Comparison of ENCODE assay signal across 19 cellular contexts in genomic region chr12:27814851-27815591, GRCh38. TPM values are rescaled to one million over a fixed set of nuclear protein-coding genes. Genes with fewer than 3 reads are reported as not detected.
DNase-seq lines count a peak whose midpoint lies in the region; ATAC-seq, FAIRE-seq and TF ChIP-seq lines count a peak whose summit lies in the region.
"Had no signal": no experiment of that assay in that cellular context is flagged by ENCODE, and none has a peak within 500 bp of the region (broad histone marks: within the 10 kb centered on the region; RNA-seq: fewer than 3 reads in every experiment).

No MANE protein-coding gene starts in this region.

- 89% methylated on average over 3 of the region's 3 CpGs; no CpG with 5 or more reads in 1 of the 2 experiments for WGBS in H1 (ENCODE audit: extremely low coverage in 1 of 2, insufficient coverage in 1 of 2, insufficient read length in 1 of 2, insufficient replicate concordance in 2 of 2, low coverage in 1 of 2, low lambda C conversion rate in 2 of 2, missing lambda C conversion rate in 1 of 2), 2 experiments
- 46 to 59% (median 55%) methylated on average over 3 of the region's 3 CpGs for WGBS in heart left ventricle, 4 donors

- H4K20me1 ChIP-seq in Loucy (ENCODE audit: insufficient read depth, low read length, poor library complexity, severe bottlenecking) (no peaks in the 10 kb centered on the region), H1 (replicated peaks in 1 of 2; ENCODE audit: control insufficient read depth in 1 of 2, insufficient read depth in 2 of 2, low read length in 2 of 2) (no peaks in the 10 kb centered on the region)

- CTCF ChIA-PET in Caco-2 (lab: Charles Lee), result no interaction called here
- CTCF ChIA-PET in H1 (lab: Charles Lee; ENCODE audit: partially characterized antibody), result interaction anchor here (0.6 to 1.9 kb wide), 4 partner anchors 8 to 126 kb away, joined by 3 to 6 read pairs (median 3); no protein-coding TSS in a partner anchor
- CTCF ChIA-PET in activated CD4-positive, alpha-beta T cell treated with anti-CD3 and anti-CD28 coated beads, Interleukin-2, amount 10 ng/mL, durations not matched to agents 7 days and 5 days (lab: Charles Lee), result interaction anchor here (1.3 kb wide), 1 partner anchor 36 kb away, joined by 3 read pairs; no protein-coding TSS in a partner anchor

- H3K4me3 ChIP-seq in Caco-2 (ENCODE audit: low read depth, low read length) (no peak overlapping the region), Loucy (ENCODE audit: low read length, poor library complexity, severe bottlenecking) (no peak overlapping the region), H1 (ENCODE audit: extremely low read depth in 1 of 4, insufficient read depth in 2 of 4, low read depth in 3 of 4, low read length in 4 of 4) (no peak overlapping the region), mucosa of descending colon (no peak overlapping the region), heart left ventricle (no peak overlapping the region)
- H3K4me3 ChIP-seq: ovary, tibial artery had no signal

- TF ChIP-seq POLR2A in H1 (IDR thresholded peaks at IDR 0.05; ENCODE audit: control extremely low read depth in 1 of 2, low read depth in 2 of 2, low read length in 2 of 2) (no peak), heart left ventricle (IDR thresholded peaks at IDR 0.05) (no peak)

- no peaks in the 10 kb centered on the region for H3K9me2 ChIP-seq in Loucy (replicated peaks; ENCODE audit: low read depth, low read length)

- H3K23me2 ChIP-seq in H1 (ENCODE audit: low read depth, low read length), result no peaks in the 10 kb centered on the region

- H3F3A ChIP-seq in Loucy (ENCODE audit: low read depth), result no peaks in the 10 kb centered on the region

- H3K23ac ChIP-seq in H1 (ENCODE audit: insufficient read length), result no peak overlapping the region

- H3K4me1 ChIP-seq in Caco-2 (no peaks in the 10 kb centered on the region; the same call in 1 of the 2 replicates), Loucy (ENCODE audit: insufficient read depth, low read length, poor library complexity, severe bottlenecking) (no peaks in the 10 kb centered on the region), H1 (replicated peaks in 1 of 4; ENCODE audit: control insufficient read depth in 3 of 4, insufficient read depth in 4 of 4, low read length in 3 of 4) (no peaks in the 10 kb centered on the region), mucosa of descending colon (ENCODE audit: low read depth) (no peaks in the 10 kb centered on the region), heart left ventricle (no peaks in the 10 kb centered on the region)

- peak; percentile 70 for ATAC-seq in mucosa of descending colon
- no peak for ATAC-seq in HG02840 (IDR thresholded peaks at IDR 0.05; ENCODE audit: low FRiP score, unreplicated experiment)
- no peak for ATAC-seq in heart left ventricle
- ATAC-seq: left lobe of liver, T-helper 17 cell had no signal

- H3K4me3 Mint-ChIP-seq in Caco-2 (ENCODE audit: unreplicated experiment), result no peak overlapping the region
- no peak overlapping the region for H3K4me3 Mint-ChIP-seq in activated CD4-positive, alpha-beta T cell treated with anti-CD3 and anti-CD28 coated beads, Interleukin-2, amount 10 ng/mL, durations not matched to agents 7 days and 5 days
- H3K4me3 Mint-ChIP-seq: activated naive CD4-positive, alpha-beta T cell treated with anti-CD3 and anti-CD28 coated beads for 36 hours; CD4-positive, alpha-beta memory T cell; T-helper 17 cell had no signal

- TF ChIP-seq CTCF in Caco-2 (IDR thresholded peaks at IDR 0.05; ENCODE audit: insufficient read depth in 1 of 2, low read depth in 1 of 2, low read length in 1 of 2, severe bottlenecking in 1 of 2, unreplicated experiment in 1 of 2) (no peak), Loucy (conservative IDR thresholded peaks at IDR 0.05; ENCODE audit: low read length) (no peak), H1 (IDR thresholded peaks at IDR 0.05; ENCODE audit: control extremely low read depth in 1 of 3, insufficient read depth in 1 of 3, low read depth in 1 of 3, low read length in 3 of 3) (no peak), mucosa of descending colon (IDR thresholded peaks at IDR 0.05) (no peak), heart left ventricle (IDR thresholded peaks at IDR 0.05) (no peak)

- H3K79me1 ChIP-seq in H1 (ENCODE audit: low read depth, low read length), result no peaks in the 10 kb centered on the region

- no peak overlapping the region for H4K91ac ChIP-seq in H1 (replicated peaks; ENCODE audit: insufficient read length, low read length)

- no peak overlapping the region for H3K56ac ChIP-seq in H1 (replicated peaks; ENCODE audit: insufficient read length, low read depth, low read length)

- POLR2A ChIA-PET in Caco-2 (lab: Charles Lee) (interaction anchor here (0.5 kb wide), 1 partner anchor 291 kb away, joined by 7 read pairs; the partner anchor contains the start of gene PPFIBP1), H1 (lab: Charles Lee; ENCODE audit: partially characterized antibody) (no interaction called here)
- POLR2A ChIA-PET in activated CD4-positive, alpha-beta T cell treated with anti-CD3 and anti-CD28 coated beads, Interleukin-2, amount 10 ng/mL, durations not matched to agents 7 days and 5 days (lab: Charles Lee), result no interaction called here

- H3K36me3 ChIP-seq in Caco-2 (ENCODE audit: control insufficient read depth, insufficient read depth, low read length), result no peaks in the 10 kb centered on the region
- no peaks in the 10 kb centered on the region for H3K36me3 ChIP-seq in Loucy (ENCODE audit: insufficient read depth, low read length)
- no peaks in the 10 kb centered on the region for H3K36me3 ChIP-seq in H1 (ENCODE audit: control insufficient read depth in 2 of 4, insufficient read depth in 4 of 4, low read length in 3 of 4)
- H3K36me3 ChIP-seq in mucosa of descending colon (ENCODE audit: low read depth), result no peaks in the 10 kb centered on the region
- no peaks in the 10 kb centered on the region for H3K36me3 ChIP-seq in heart left ventricle
- H3K36me3 ChIP-seq: ovary, tibial artery had no signal

- no peaks in the 10 kb centered on the region for H3K27me3 Mint-ChIP-seq in Caco-2 (ENCODE audit: insufficient read depth, unreplicated experiment)
- peaks cover 33% of the 10 kb centered on the region for H3K27me3 Mint-ChIP-seq in activated CD4-positive, alpha-beta T cell treated with anti-CD3 and anti-CD28 coated beads, Interleukin-2, amount 10 ng/mL, durations not matched to agents 7 days and 5 days

- no TSS peak for BruUV-seq in Caco-2 (replicated peaks; lab: Mats Ljungman, UMichigan)

- H3K4me1 Mint-ChIP-seq in Caco-2 (ENCODE audit: low read depth, unreplicated experiment), result peaks cover 9% of the 10 kb centered on the region
- H3K4me1 Mint-ChIP-seq in activated CD4-positive, alpha-beta T cell treated with anti-CD3 and anti-CD28 coated beads, Interleukin-2, amount 10 ng/mL, durations not matched to agents 7 days and 5 days, result peaks cover 17% of the 10 kb centered on the region

- H3K27ac ChIP-seq in H1 (ENCODE audit: low read depth, low read length) (no peak overlapping the region), heart left ventricle (no peak overlapping the region)
- H3K27ac ChIP-seq: ovary, tibial artery had no signal

- no peaks in the 10 kb centered on the region for H3K36me3 Mint-ChIP-seq in Caco-2 (ENCODE audit: insufficient read depth, unreplicated experiment)
- no peaks in the 10 kb centered on the region for H3K36me3 Mint-ChIP-seq in activated CD4-positive, alpha-beta T cell treated with anti-CD3 and anti-CD28 coated beads, Interleukin-2, amount 10 ng/mL, durations not matched to agents 7 days and 5 days (ENCODE audit: low read depth)
- H3K36me3 Mint-ChIP-seq: CD4-positive, alpha-beta memory T cell had no signal

- no peak for TF ChIP-seq RAD21 in H1 (IDR thresholded peaks at IDR 0.05 in 1 of 2, conservative IDR thresholded peaks at IDR 0.05 in 1 of 2; ENCODE audit: low read depth in 2 of 2, low read length in 2 of 2)

- H2AFZ ChIP-seq in Loucy (ENCODE audit: low read length) (0 out of 2 replicates have a peak overlapping the region, but pooled peaks have one; percentile 38), H1 (ENCODE audit: low read length) (peak overlapping the region; percentile 79)

- intact Hi-C loops in Caco-2 (cut with micrococcal nuclease; ENCODE audit: unreplicated experiment), result no loop called here
- intact Hi-C loops in mucosa of descending colon (cut with DNase I, micrococcal nuclease), result no loop called here
- intact Hi-C loops in heart left ventricle (cut with DNase I), result no loop called here

- H2BK20ac ChIP-seq in H1 (ENCODE audit: low read length), result no peak overlapping the region

- no peak overlapping the region for H2BK120ac ChIP-seq in H1 (replicated peaks; ENCODE audit: low read depth, low read length)

- H3K9me3 ChIP-seq in Caco-2 (no peaks in the 10 kb centered on the region), Loucy (ENCODE audit: insufficient read depth, low read depth, low read length) (no peaks in the 10 kb centered on the region), H1 (ENCODE audit: insufficient read depth in 2 of 2, low read depth in 1 of 2, low read length in 1 of 2) (no peaks in the 10 kb centered on the region), mucosa of descending colon (no peaks in the 10 kb centered on the region), heart left ventricle (no peaks in the 10 kb centered on the region)
- H3K9me3 ChIP-seq: ovary, tibial artery had no signal

- no peak overlapping the region for H2AK5ac ChIP-seq in H1 (ENCODE audit: low read depth, low read length)

- H4K8ac ChIP-seq in H1 (ENCODE audit: extremely low read depth, insufficient read depth, low read length), result no peak overlapping the region

- H3K79me2 ChIP-seq in Loucy (ENCODE audit: insufficient read depth, low read length) (no peaks in the 10 kb centered on the region), H1 (ENCODE audit: control insufficient read depth in 1 of 2, insufficient read depth in 2 of 2, low read length in 2 of 2) (no peaks in the 10 kb centered on the region)

- H3K18ac ChIP-seq in H1 (ENCODE audit: extremely low read depth, low read length), result no peak overlapping the region

- H3K4me2 ChIP-seq in Loucy (ENCODE audit: low read depth, low read length, poor library complexity, severe bottlenecking), result no peak overlapping the region
- H3K4me2 ChIP-seq in H1 (ENCODE audit: insufficient read depth in 1 of 2, low read depth in 2 of 2, low read length in 2 of 2), result no peak overlapping the region

- H3K27me3 ChIP-seq in Caco-2 (replicated peaks; ENCODE audit: control insufficient read depth, insufficient read depth, low read length) (no peaks in the 10 kb centered on the region), Loucy (ENCODE audit: insufficient read depth, low read length, poor library complexity, severe bottlenecking) (no peaks in the 10 kb centered on the region), H1 (replicated peaks in 1 of 4; ENCODE audit: control insufficient read depth in 3 of 4, extremely low read depth in 1 of 4, insufficient read depth in 3 of 4, low read length in 3 of 4) (no peaks in the 10 kb centered on the region), heart left ventricle (no peaks in the 10 kb centered on the region)
- H3K27me3 ChIP-seq: ovary, tibial artery had no signal

- H4K5ac ChIP-seq in H1 (ENCODE audit: insufficient read length, low read depth, low read length), result no peak overlapping the region

- peak in 1 of 2 experiments; percentile 23 for DNase-seq in Caco-2
- no peak for DNase-seq in H1 (ENCODE audit: low read depth in 1 of 2, low spot score in 2 of 2)
- no peak for DNase-seq in mucosa of descending colon
- no peak for DNase-seq in heart left ventricle
- no peak for DNase-seq in activated CD4-positive, alpha-beta T cell treated with anti-CD3 and anti-CD28 coated beads, Interleukin-2, amount 10 ng/mL, durations not matched to agents 7 days and 5 days
- DNase-seq: activated naive CD4-positive, alpha-beta T cell treated with anti-CD3 and anti-CD28 coated beads for 36 hours; CD4-positive, alpha-beta memory T cell; EL; NCI-H1092 treated with DMSO at 0.1 percent for 48 hours; NCI-H748 treated with DMSO at 0.1 percent for 48 hours; ovary; stimulated activated CD4-positive, alpha-beta T cell treated with anti-CD3 and anti-CD28 coated beads, Interleukin-4, amount 100 ng/mL, for 4 hours; T-helper 17 cell; tibial artery had no signal

- H3K14ac ChIP-seq in H1 (ENCODE audit: insufficient read length), result no peak overlapping the region

- H3K9me3 Mint-ChIP-seq in Caco-2 (ENCODE audit: unreplicated experiment), result peaks cover 11% of the 10 kb centered on the region
- no peaks in the 10 kb centered on the region for H3K9me3 Mint-ChIP-seq in activated CD4-positive, alpha-beta T cell treated with anti-CD3 and anti-CD28 coated beads, Interleukin-2, amount 10 ng/mL, durations not matched to agents 7 days and 5 days
- H3K9me3 Mint-ChIP-seq: activated naive CD4-positive, alpha-beta T cell treated with anti-CD3 and anti-CD28 coated beads for 36 hours had no signal

- FAIRE-seq in H1 (lab: Jason Lieb, UNC), result no peak
- FAIRE-seq: bronchial epithelial cell had no signal

- H3K4ac ChIP-seq in H1 (replicated peaks; ENCODE audit: insufficient read length, low read depth, low read length), result no peak overlapping the region

- H3K27ac Mint-ChIP-seq in Caco-2 (ENCODE audit: unreplicated experiment), result peak overlapping the region; percentile 43
- H3K27ac Mint-ChIP-seq in activated CD4-positive, alpha-beta T cell treated with anti-CD3 and anti-CD28 coated beads, Interleukin-2, amount 10 ng/mL, durations not matched to agents 7 days and 5 days, result no peak overlapping the region
- H3K27ac Mint-ChIP-seq: activated naive CD4-positive, alpha-beta T cell treated with anti-CD3 and anti-CD28 coated beads for 36 hours; CD4-positive, alpha-beta memory T cell; T-helper 17 cell had no signal

- no peak overlapping the region for H2BK5ac ChIP-seq in H1 (ENCODE audit: low read depth, low read length)

- H3K9ac ChIP-seq in Loucy (ENCODE audit: low read depth, low read length, poor library complexity, severe bottlenecking) (no peak overlapping the region), H1 (replicated peaks in 1 of 4; ENCODE audit: extremely low read depth in 1 of 4, low read depth in 3 of 4, low read length in 3 of 4) (no peak overlapping the region)

- no peak overlapping the region for H2BK12ac ChIP-seq in H1 (ENCODE audit: low read depth, low read length)

- H2BK15ac ChIP-seq in H1 (ENCODE audit: low read length), result no peak overlapping the region

- TF ChIP-seq EP300 in H1 (IDR thresholded peaks at IDR 0.05; ENCODE audit: borderline replicate concordance in 1 of 2, low read depth in 2 of 2, low read length in 2 of 2), result no peak

RNA-seq across cellular contexts. Expression of gene MANSC4, which starts 35.0 kb away (rescaled TPM):
- total RNA-seq in Caco-2 (2022) (not detected in 2 replicates), mucosa of descending colon (not detected), heart left ventricle (not detected)
- total RNA-seq in H1 (2021; fragmentation: NEBNext Ultra II Directional; extraction: Animal tissue kit (Norgen Biotek cat#: 25700)), result not detected in 2 replicates
- polyA plus RNA-seq in H1 (2011; rRNA removed) (not detected in 2 replicates), heart left ventricle (not detected)
- not detected for polyA plus RNA-seq in H1 (2011; cell fraction: cytosol; rRNA removed)
- polyA plus RNA-seq in H1 (2011; cell fraction: nucleus; rRNA removed), result not detected
- not detected in 4 replicates for polyA plus RNA-seq in H1 (2012, experiment 1 of 2)
- polyA plus RNA-seq in H1 (2012, experiment 2 of 2), result not detected
- not detected for polyA plus RNA-seq in H1 (2013, experiment 1 of 2)
- polyA plus RNA-seq in H1 (2013, experiment 2 of 2), result not detected
- polyA minus RNA-seq in H1 (2011; rRNA and poly(A)+ RNA removed), result not detected in 2 replicates
- polyA minus RNA-seq in H1 (2011; cell fraction: cytosol; rRNA and poly(A)+ RNA removed), result not detected
- not detected for polyA minus RNA-seq in H1 (2011; cell fraction: nucleus; rRNA and poly(A)+ RNA removed)
- not detected for total RNA-seq in activated CD4-positive, alpha-beta T cell treated with anti-CD3 and anti-CD28 coated beads, Interleukin-2, amount 10 ng/mL, durations not matched to agents 7 days and 5 days
- total RNA-seq: activated naive CD4-positive, alpha-beta T cell treated with anti-CD3 and anti-CD28 coated beads for 36 hours; bronchial epithelial cell; CD4-positive, alpha-beta memory T cell; left lobe of liver; skeletal muscle tissue; T-helper 17 cell had no signal

RNA-seq across cellular contexts. Expression of gene KLHL42, which starts 35.0 kb away (rescaled TPM):
- total RNA-seq in Caco-2 (2022) (36.5 and 38.1 TPM in 2 replicates), mucosa of descending colon (10 to 100 TPM; 14.4 to 48.6 (median 24.0) TPM), heart left ventricle (10 to 100 TPM in 1 of 9 donors, 1 to 10 TPM in 8; 5.0 to 11.4 (median 6.5) TPM)
- total RNA-seq in H1 (2021; fragmentation: NEBNext Ultra II Directional; extraction: Animal tissue kit (Norgen Biotek cat#: 25700)), result 21.6 and 22.8 TPM in 2 replicates
- polyA plus RNA-seq in H1 (2011; rRNA removed) (13.6 and 20.6 TPM in 2 replicates), heart left ventricle (1 to 10 TPM; 3.2 to 5.9 TPM)
- polyA plus RNA-seq in H1 (2011; cell fraction: cytosol; rRNA removed), result 15.7 TPM
- polyA plus RNA-seq in H1 (2011; cell fraction: nucleus; rRNA removed), result 33.9 TPM
- polyA plus RNA-seq in H1 (2012, experiment 1 of 2), result 13.0 to 16.1 TPM (median 14.5 TPM) in 4 replicates
- 4.0 TPM for polyA plus RNA-seq in H1 (2012, experiment 2 of 2)
- 11.0 TPM for polyA plus RNA-seq in H1 (2013, experiment 1 of 2)
- 9.9 TPM for polyA plus RNA-seq in H1 (2013, experiment 2 of 2)
- 41.7 and 42.2 TPM in 2 replicates for polyA minus RNA-seq in H1 (2011; rRNA and poly(A)+ RNA removed)
- 22.6 TPM for polyA minus RNA-seq in H1 (2011; cell fraction: cytosol; rRNA and poly(A)+ RNA removed)
- 51.6 TPM for polyA minus RNA-seq in H1 (2011; cell fraction: nucleus; rRNA and poly(A)+ RNA removed)
- total RNA-seq in activated CD4-positive, alpha-beta T cell treated with anti-CD3 and anti-CD28 coated beads, Interleukin-2, amount 10 ng/mL, durations not matched to agents 7 days and 5 days, result 10 to 100 TPM; 13.6 to 15.2 TPM
